Comparison of ENCODE assay signal across 8 cellular contexts in the genomic region with DNA sequence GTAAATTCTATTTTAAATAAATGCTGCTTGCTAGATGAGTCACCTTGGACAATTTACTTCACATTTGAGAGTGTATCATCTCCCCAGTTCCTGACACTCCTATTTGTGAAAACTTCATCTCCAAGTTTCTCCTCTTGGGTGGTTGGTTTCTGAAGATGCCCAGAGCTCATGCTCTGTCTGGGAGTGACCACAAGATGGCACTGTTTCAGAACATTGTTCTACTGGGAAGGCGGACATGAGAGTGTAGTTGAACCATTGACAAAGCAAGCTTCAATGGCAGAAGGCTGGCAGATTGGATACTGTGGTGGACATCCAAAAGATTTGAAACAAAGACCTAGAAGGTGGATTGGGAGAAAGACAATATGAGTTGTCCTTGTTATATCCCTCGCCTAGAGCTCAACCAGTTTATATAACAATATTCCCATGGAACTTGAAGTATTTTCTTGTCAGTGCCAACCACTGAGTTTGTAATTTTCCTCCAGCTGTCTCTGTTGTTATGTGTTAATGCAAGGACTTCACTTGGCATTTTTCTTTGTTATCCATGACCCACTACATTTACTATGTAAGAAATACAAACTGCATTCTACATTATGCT.
DNase-seq lines count a peak whose midpoint lies in the region; ATAC-seq and TF ChIP-seq lines count a peak whose summit lies in the region.

No MANE protein-coding gene starts in this region.

- H3K36me3 Mint-ChIP-seq in neural progenitor cell: no peaks in the 10 kb centered on the region

- no peak overlapping the region for H3K9ac ChIP-seq in neural progenitor cell

- H3K4me2 ChIP-seq in neural progenitor cell: no peak overlapping the region

- H3K9me3 Mint-ChIP-seq in neural progenitor cell: no peaks in the 10 kb centered on the region

- H3K27ac ChIP-seq in neural progenitor cell: no peak overlapping the region

- no peak overlapping the region for H2AFZ ChIP-seq in neural progenitor cell (replicated peaks)

- no peaks in the 10 kb centered on the region for H3K79me2 ChIP-seq in neural progenitor cell (ENCODE audit: low read depth)

- no peaks in the 10 kb centered on the region for H4K20me1 ChIP-seq in neural progenitor cell (ENCODE audit: low read depth)

- peak; percentile 36 for DNase-seq in CD1c-positive myeloid dendritic cell (ENCODE audit: extremely low spot score)
- DNase-seq in NCI-H1694 (lab: John Stamatoyannopoulos, UW): peak; percentile 57
- DNase-seq in UCSD-AML1 (lab: John Stamatoyannopoulos, UW; ENCODE audit: unreplicated experiment): peak; percentile 13
- peak; percentile 61 for DNase-seq in fibroblast of mammary gland (ENCODE audit: low read depth)
- peak; percentile 72 for DNase-seq in neural progenitor cell (ENCODE audit: low spot score)
- no peak for DNase-seq in stimulated activated naive CD4-positive, alpha-beta T cell treated with Interleukin-2 at 50 U/mL for 16 hours (lab: John Stamatoyannopoulos, UW)

- H3K27ac Mint-ChIP-seq in neural progenitor cell: no peak overlapping the region

- peak; percentile 80 for TF ChIP-seq CTCF in fibroblast of mammary gland (conservative IDR thresholded peaks at IDR 0.05; ENCODE audit: control insufficient read depth, insufficient read depth, low read depth, low read length)
- peak; percentile 91 for TF ChIP-seq CTCF in neural progenitor cell (IDR thresholded peaks at IDR 0.05)

- peaks cover 3% of the 10 kb centered on the region for H3K4me1 Mint-ChIP-seq in neural progenitor cell

- H3K4me3 ChIP-seq in fibroblast of mammary gland (ENCODE audit: control insufficient read depth, low read depth, low read length) (no peak overlapping the region), neural progenitor cell (no peak overlapping the region)

- no peak overlapping the region for H3K4me3 Mint-ChIP-seq in neural progenitor cell

- peak; percentile 94 for ATAC-seq in GM18511 (IDR thresholded peaks at IDR 0.05; ENCODE audit: unreplicated experiment)
- ATAC-seq in HG02885 (IDR thresholded peaks at IDR 0.05; ENCODE audit: poor library complexity, unreplicated experiment): peak; percentile 96

- no peaks in the 10 kb centered on the region for H3K9me3 ChIP-seq in neural progenitor cell (ENCODE audit: low read depth)

- no peaks in the 10 kb centered on the region for H3K4me1 ChIP-seq in neural progenitor cell

- H3F3A ChIP-seq in neural progenitor cell (ENCODE audit: low read depth): no peaks in the 10 kb centered on the region

- peaks cover 3% of the 10 kb centered on the region for H3K27me3 Mint-ChIP-seq in neural progenitor cell (ENCODE audit: insufficient read depth, low read depth)

- H3K36me3 ChIP-seq in neural progenitor cell: no peaks in the 10 kb centered on the region

- H3K27me3 ChIP-seq in neural progenitor cell: no peaks in the 10 kb centered on the region
